Comparison of ENCODE assay signal across 12 cellular contexts in genomic region chr9:68355974-68356369, GRCh38. TPM values are rescaled to one million over a fixed set of nuclear protein-coding genes. Genes with fewer than 3 reads are reported as not detected.
A peak's percentile ranks its signal among the peaks of the same experiment; 100 is the strongest.
DNase-seq lines count a peak whose midpoint lies in the region; ATAC-seq and TF ChIP-seq lines count a peak whose summit lies in the region.
"Not testable (repeated sequence)": the region's sequence is repeated elsewhere in the genome, so short reads cannot be mapped to it uniquely, and the experiment has no call there.
"Had no signal": no experiment of that assay in that cellular context is flagged by ENCODE, and none has a peak within 500 bp of the region (broad histone marks: within the 10 kb centered on the region; RNA-seq: fewer than 3 reads in every experiment).

No MANE protein-coding gene starts in this region.

- H3K27ac Mint-ChIP-seq in Caco-2 (ENCODE audit: unreplicated experiment); T-helper 17 cell: not testable (repeated sequence)
- H3K27ac Mint-ChIP-seq in activated naive CD4-positive, alpha-beta T cell treated with anti-CD3 and anti-CD28 coated beads, Interleukin-2, amount 50 U/mL, for 24 hours = peak overlapping the region; percentile 69
- H3K27ac Mint-ChIP-seq in dendritic cell treated with granulocyte-macrophage colony-stimulating factor and Interleukin-4, amounts not matched to agents 40 ng/mL and 50 ng/mL, for 4 days = peak overlapping the region; percentile 75
- H3K27ac Mint-ChIP-seq in naive thymus-derived CD4-positive, alpha-beta T cell = peak overlapping the region in 1 of 9 donors; percentile 20

- in situ Hi-C loops in transverse colon (cut with MboI; ENCODE audit: low pct_ligation_motif_present in 1 of 4, low pct_unique_long_range_greater_than_20kb in 1 of 4, low sequenced_read_pairs in 3 of 4) = not testable (repeated sequence)

- DNase-seq in Caco-2; T-helper 17 cell; left cardiac atrium; naive thymus-derived CD4-positive, alpha-beta T cell; sciatic nerve (ENCODE audit: low spot score); transverse colon: not testable (repeated sequence)

- CTCF ChIA-PET in Caco-2 (lab: Charles Lee); naive thymus-derived CD4-positive, alpha-beta T cell (lab: Charles Lee): not testable (repeated sequence)

- H3K9me3 ChIP-seq in Caco-2; T-helper 17 cell (ENCODE audit: control insufficient read depth, low read length, poor library complexity, severe bottlenecking); naive thymus-derived CD4-positive, alpha-beta T cell (ENCODE audit: control insufficient read depth in 2 of 3, low read length in 3 of 3); transverse colon: not testable (repeated sequence)

- H3K36me3 ChIP-seq in Caco-2 (ENCODE audit: control insufficient read depth, insufficient read depth, low read length); naive thymus-derived CD4-positive, alpha-beta T cell (ENCODE audit: control insufficient read depth in 2 of 3, insufficient read depth in 3 of 3, low read length in 3 of 3); transverse colon: not testable (repeated sequence)

- H3K9me3 Mint-ChIP-seq in Caco-2 (ENCODE audit: unreplicated experiment); activated naive CD4-positive, alpha-beta T cell treated with anti-CD3 and anti-CD28 coated beads, Interleukin-2, amount 50 U/mL, for 24 hours; dendritic cell treated with granulocyte-macrophage colony-stimulating factor and Interleukin-4, amounts not matched to agents 40 ng/mL and 50 ng/mL, for 4 days; naive thymus-derived CD4-positive, alpha-beta T cell: not testable (repeated sequence)

- not testable (repeated sequence) for ATAC-seq in T-helper 17 cell
- ATAC-seq in left cardiac atrium (peak; percentile 4 to 6), sciatic nerve (peak; percentile 56)
- peak; percentile 33 for ATAC-seq in naive thymus-derived CD4-positive, alpha-beta T cell

- not testable (repeated sequence) for H3K36me3 Mint-ChIP-seq in Caco-2 (ENCODE audit: insufficient read depth, unreplicated experiment); T-helper 17 cell (ENCODE audit: low read depth); activated naive CD4-positive, alpha-beta T cell treated with anti-CD3 and anti-CD28 coated beads, Interleukin-2, amount 50 U/mL, for 24 hours; dendritic cell treated with granulocyte-macrophage colony-stimulating factor and Interleukin-4, amounts not matched to agents 40 ng/mL and 50 ng/mL, for 4 days (ENCODE audit: low read depth); naive thymus-derived CD4-positive, alpha-beta T cell

- not testable (repeated sequence) for H3K4me1 ChIP-seq in Caco-2; naive thymus-derived CD4-positive, alpha-beta T cell (ENCODE audit: control insufficient read depth in 2 of 2, insufficient read depth in 2 of 2, low read length in 2 of 2); transverse colon

- TF ChIP-seq EP300 in transverse colon (IDR thresholded peaks at IDR 0.05; ENCODE audit: low read depth) = not testable (repeated sequence)

- H3K27ac ChIP-seq in naive thymus-derived CD4-positive, alpha-beta T cell (ENCODE audit: low read depth, low read length) = not testable (repeated sequence)
- peak overlapping the region in 3 of 4 donors; percentile 82 to 93 (median 86) for H3K27ac ChIP-seq in transverse colon

- POLR2A ChIA-PET in Caco-2 (lab: Charles Lee); naive thymus-derived CD4-positive, alpha-beta T cell (lab: Charles Lee): not testable (repeated sequence)

- H3K27me3 Mint-ChIP-seq in Caco-2 (ENCODE audit: insufficient read depth, unreplicated experiment) = not testable (repeated sequence)
- peaks cover 11% of the 10 kb centered on the region for H3K27me3 Mint-ChIP-seq in T-helper 17 cell
- peaks cover 13% of the 10 kb centered on the region for H3K27me3 Mint-ChIP-seq in activated naive CD4-positive, alpha-beta T cell treated with anti-CD3 and anti-CD28 coated beads, Interleukin-2, amount 50 U/mL, for 24 hours
- peaks cover 35% of the 10 kb centered on the region for H3K27me3 Mint-ChIP-seq in dendritic cell treated with granulocyte-macrophage colony-stimulating factor and Interleukin-4, amounts not matched to agents 40 ng/mL and 50 ng/mL, for 4 days
- peaks cover 13 to 43% (median 21%) of the 10 kb centered on the region in 5 donors for H3K27me3 Mint-ChIP-seq in naive thymus-derived CD4-positive, alpha-beta T cell

- TF ChIP-seq POLR2A in transverse colon (IDR thresholded peaks at IDR 0.05) = not testable (repeated sequence)

- not testable (repeated sequence) for BruUV-seq in Caco-2 (replicated peaks; lab: Mats Ljungman, UMichigan)

- H3K4me3 Mint-ChIP-seq in Caco-2 (ENCODE audit: unreplicated experiment) = peak overlapping the region; percentile 65
- H3K4me3 Mint-ChIP-seq in T-helper 17 cell = peak overlapping the region; percentile 82
- H3K4me3 Mint-ChIP-seq in activated naive CD4-positive, alpha-beta T cell treated with anti-CD3 and anti-CD28 coated beads, Interleukin-2, amount 50 U/mL, for 24 hours = peak overlapping the region; percentile 6
- peak overlapping the region; percentile 89 for H3K4me3 Mint-ChIP-seq in dendritic cell treated with granulocyte-macrophage colony-stimulating factor and Interleukin-4, amounts not matched to agents 40 ng/mL and 50 ng/mL, for 4 days
- peak overlapping the region in 9 of 10 donors; percentile 28 to 81 (median 63) for H3K4me3 Mint-ChIP-seq in naive thymus-derived CD4-positive, alpha-beta T cell

- intact Hi-C loops in Caco-2 (cut with micrococcal nuclease; ENCODE audit: unreplicated experiment); dendritic cell treated with granulocyte-macrophage colony-stimulating factor and Interleukin-4, amounts not matched to agents 40 ng/mL and 50 ng/mL, for 4 days (cut with micrococcal nuclease); left cardiac atrium (cut with DNase I); naive thymus-derived CD4-positive, alpha-beta T cell (cut with micrococcal nuclease); sciatic nerve (cut with DNase I); transverse colon (cut with DNase I; ENCODE audit: low total_unique reads): not testable (repeated sequence)

- not testable (repeated sequence) for TF ChIP-seq CTCF in Caco-2 (IDR thresholded peaks at IDR 0.05; ENCODE audit: insufficient read depth in 1 of 2, low read depth in 1 of 2, low read length in 1 of 2, severe bottlenecking in 1 of 2, unreplicated experiment in 1 of 2); transverse colon (IDR thresholded peaks at IDR 0.05)

- H3K4me1 Mint-ChIP-seq in Caco-2 (ENCODE audit: low read depth, unreplicated experiment); T-helper 17 cell; activated naive CD4-positive, alpha-beta T cell treated with anti-CD3 and anti-CD28 coated beads, Interleukin-2, amount 50 U/mL, for 24 hours: not testable (repeated sequence)
- peaks cover 18% of the 10 kb centered on the region for H3K4me1 Mint-ChIP-seq in dendritic cell treated with granulocyte-macrophage colony-stimulating factor and Interleukin-4, amounts not matched to agents 40 ng/mL and 50 ng/mL, for 4 days (ENCODE audit: low read depth)
- peaks cover 0 to 11% (median 6%) of the 10 kb centered on the region in 7 donors for H3K4me1 Mint-ChIP-seq in naive thymus-derived CD4-positive, alpha-beta T cell

- H3K27me3 ChIP-seq in Caco-2 (replicated peaks; ENCODE audit: control insufficient read depth, insufficient read depth, low read length); naive thymus-derived CD4-positive, alpha-beta T cell (ENCODE audit: control insufficient read depth in 2 of 2, insufficient read depth in 2 of 2, low read length in 2 of 2): not testable (repeated sequence)
- H3K27me3 ChIP-seq in transverse colon = peaks cover 12% of the 10 kb centered on the region

- not testable (repeated sequence) for H3K4me3 ChIP-seq in Caco-2 (ENCODE audit: low read depth, low read length); naive thymus-derived CD4-positive, alpha-beta T cell (ENCODE audit: low read length)
- H3K4me3 ChIP-seq in transverse colon = peak overlapping the region in 2 of 4 donors; percentile 52 to 73

- WGBS in transverse colon (ENCODE audit: low coverage in 1 of 2), 2 donors = 1 to 6% methylated on average over 2 to 5 of the region's 5 CpGs

RNA-seq across cellular contexts. Expression of gene PGM5, which starts 0.4 kb away (rescaled TPM):
- total RNA-seq in Caco-2 (2022) (4.2 and 6.5 TPM in 2 replicates), T-helper 17 cell (under 1 TPM; 0.16 to 0.40 TPM), left cardiac atrium (100 to 1,000 TPM; 258 to 276 TPM), sciatic nerve (28.4 TPM), transverse colon (10 to 100 TPM; 78.2 to 94.9 (median 89.4) TPM)
- 1 to 10 TPM in 1 of 5 experiments, under 1 TPM in 1, not detected in 3; 0.19 to 1.4 TPM for total RNA-seq in naive thymus-derived CD4-positive, alpha-beta T cell
- polyA plus RNA-seq in naive thymus-derived CD4-positive, alpha-beta T cell = not detected
- total RNA-seq: activated CD8-positive, alpha-beta memory T cell treated with anti-CD3 and anti-CD28 coated beads for 36 hours; CD4-positive, alpha-beta T cell; OCI-LY7 had no signal

RNA-seq across cellular contexts. Expression of gene FOXD4L3, which starts 53.3 kb away (rescaled TPM):
- total RNA-seq in Caco-2 (2022) (0.23 TPM in 1 of 2 replicates, not detected in the other), T-helper 17 cell (not detected), left cardiac atrium (under 1 TPM in 1 of 2 donors, not detected in 1; 0.13 TPM), sciatic nerve (not detected), transverse colon (not detected)
- total RNA-seq in naive thymus-derived CD4-positive, alpha-beta T cell = under 1 TPM in 2 of 5 experiments, not detected in 3; 0.30 to 0.54 TPM
- not detected for polyA plus RNA-seq in naive thymus-derived CD4-positive, alpha-beta T cell
- total RNA-seq: CD4-positive, alpha-beta T cell; dermis blood vessel endothelial cell had no signal

Comparison
In these comparisons a context has a peak if more than half of its experiments do, and no peak if none do; other contexts are left out.
1. H3K4me3 Mint-ChIP-seq: peak in every context shown above with its lines; median percentile 89 in dendritic cell treated with granulocyte-macrophage colony-stimulating factor and Interleukin-4, amounts not matched to agents 40 ng/mL and 50 ng/mL, for 4 days; 82 in T-helper 17 cell; 65 in Caco-2; 63 in naive thymus-derived CD4-positive, alpha-beta T cell; 6 in activated naive CD4-positive, alpha-beta T cell treated with anti-CD3 and anti-CD28 coated beads, Interleukin-2, amount 50 U/mL, for 24 hours.